Comparison of ENCODE assay signal across 27 cellular contexts in the genomic region with DNA sequence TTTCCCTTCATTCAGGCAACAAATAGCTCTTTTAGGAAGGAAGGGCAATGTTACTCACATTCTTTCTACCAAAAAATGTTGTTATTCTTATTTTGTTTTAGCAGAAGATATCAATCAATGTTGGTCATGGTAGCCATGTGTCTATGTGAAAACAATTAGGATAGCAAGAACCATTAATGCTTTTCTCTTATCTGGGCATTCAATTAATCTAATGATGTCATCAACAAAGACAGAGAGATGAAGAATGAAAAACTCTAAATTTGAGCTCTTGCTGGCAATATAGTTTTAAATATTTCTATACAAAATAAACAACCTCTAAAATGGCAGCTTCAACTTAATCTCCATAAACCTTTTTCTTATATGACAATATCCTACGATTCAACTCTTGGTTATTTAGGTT.
"Had no signal": no experiment of that assay in that cellular context is flagged by ENCODE, and none has a peak within 500 bp of the region (broad histone marks: within the 10 kb centered on the region; RNA-seq: fewer than 3 reads in every experiment).

No MANE protein-coding gene starts in this region.

- ATAC-seq: left colon; left lung; lower lobe of right lung; natural killer cell; psoas muscle; stimulated activated memory B cell treated with anti-CD40 and anti-IgM and Interleukin-4, amounts not matched to agents 10 μg/mL and 1 μg/mL and 100 μg/mL, for 72 hours; stimulated activated naive CD8-positive, alpha-beta T cell treated with anti-CD3 and anti-CD28 coated beads, Interleukin-15, amount 100 ng/mL, for 72 hours had no signal

- DNase-seq: hypothalamus; immature natural killer cell; kidney; left colon; left lung; lower lobe of right lung; mesendoderm; naive B cell; natural killer cell; nephron progenitor cell; occipital lobe; psoas muscle; stimulated activated CD4-positive, alpha-beta T cell treated with anti-CD3 and anti-CD28 coated beads, Interleukin-1b, Interleukin-23, amount 100 ng/mL, for 48 hours; stimulated activated CD4-positive, alpha-beta T cell treated with anti-CD3 and anti-CD28 coated beads, Interleukin-2, amount 100 ng/mL, for 48 hours; stimulated activated CD4-positive, alpha-beta T cell treated with anti-CD3 and anti-CD28 coated beads, Interleukin-4, amount 100 ng/mL, for 4 hours; stimulated activated CD8-positive, alpha-beta memory T cell treated with anti-CD3 and anti-CD28 coated beads, Interleukin-4, amount 100 ng/mL, for 48 hours; stimulated activated naive CD4-positive, alpha-beta T cell treated with Interleukin-2 at 50 U/mL for 16 hours; stimulated activated naive CD8-positive, alpha-beta T cell treated with anti-CD3 and anti-CD28 coated beads, Interleukin-15, amount 100 ng/mL, for 72 hours; substantia nigra; uterus had no signal

- H2AFZ ChIP-seq: neural progenitor cell, parathyroid adenoma had no signal

- H3K4me2 ChIP-seq: neural progenitor cell, smooth muscle cell had no signal

- H3K36me3 ChIP-seq: left lung, lower lobe of right lung, neural progenitor cell, neutrophil, tibial nerve, uterus had no signal

- H3K4me1 ChIP-seq: left lung, lower lobe of right lung, parathyroid adenoma, psoas muscle, uterus had no signal

- H3K79me2 ChIP-seq: parathyroid adenoma had no signal

- H3K27me3 ChIP-seq: left lung, neural progenitor cell, neutrophil, tibial nerve, uterus had no signal

- H3K27ac ChIP-seq: left lung, lower lobe of right lung, neural progenitor cell, neutrophil, parathyroid adenoma, psoas muscle, tibial nerve, uterus had no signal

- H3K9me3 ChIP-seq: left lung, lower lobe of right lung, neutrophil, psoas muscle, tibial nerve, uterus had no signal

- FAIRE-seq: islet of Langerhans, kidney had no signal

- H3K4me3 ChIP-seq: left lung, lower lobe of right lung, neural progenitor cell, psoas muscle, smooth muscle cell, tibial nerve, uterus had no signal

- H3K9ac ChIP-seq: neural progenitor cell, parathyroid adenoma had no signal
